1 cellular context compared by ENCODE assay signal in genomic region chr3:84962460-84962859, GRCh38.
TF ChIP-seq lines count a peak whose summit lies in the region.

No MANE protein-coding gene starts in this region.

TF ChIP-seq in WTC11, 78 proteins besides CTCF, POLR2A, EP300 and RAD21 (continued from another document):
- TF ChIP-seq, protein P1, sequence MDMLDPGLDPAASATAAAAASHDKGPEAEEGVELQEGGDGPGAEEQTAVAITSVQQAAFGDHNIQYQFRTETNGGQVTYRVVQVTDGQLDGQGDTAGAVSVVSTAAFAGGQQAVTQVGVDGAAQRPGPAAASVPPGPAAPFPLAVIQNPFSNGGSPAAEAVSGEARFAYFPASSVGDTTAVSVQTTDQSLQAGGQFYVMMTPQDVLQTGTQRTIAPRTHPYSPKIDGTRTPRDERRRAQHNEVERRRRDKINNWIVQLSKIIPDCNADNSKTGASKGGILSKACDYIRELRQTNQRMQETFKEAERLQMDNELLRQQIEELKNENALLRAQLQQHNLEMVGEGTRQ (CRISPR knock-in tag; IDR thresholded peaks at IDR 0.05): no peak
TF ChIP-seq in WTC11: peak in this region for 0.
